In genomic region chr10:32950457-32951109, GRCh38 we compare ENCODE assay signal across 12 cellular contexts. TPM values are rescaled to one million over a fixed set of nuclear protein-coding genes. Genes with fewer than 3 reads are reported as not detected.
DNase-seq lines count a peak whose midpoint lies in the region; ATAC-seq, FAIRE-seq and TF ChIP-seq lines count a peak whose summit lies in the region.
"Had no signal": no experiment of that assay in that cellular context is flagged by ENCODE, and none has a peak within 500 bp of the region (broad histone marks: within the 10 kb centered on the region; RNA-seq: fewer than 3 reads in every experiment).

No MANE protein-coding gene starts in this region.

- H3K27ac ChIP-seq in 22Rv1, result peak overlapping the region; percentile 2; the same call in 1 of the 2 replicates
- peak overlapping the region; percentile 91 for H3K27ac ChIP-seq in GM23338 (ENCODE audit: low read depth)
- H3K27ac ChIP-seq in lower lobe of right lung, result no peak overlapping the region
- no peak overlapping the region for H3K27ac ChIP-seq in coronary artery
- H3K27ac ChIP-seq: ovary had no signal

- H3K4me3 ChIP-seq in GM23338, result peak overlapping the region; percentile 49
- no peak overlapping the region for H3K4me3 ChIP-seq in lower lobe of right lung
- no peak overlapping the region for H3K4me3 ChIP-seq in coronary artery
- H3K4me3 ChIP-seq: ovary had no signal

- TF ChIP-seq CTCF in 22Rv1 (IDR thresholded peaks at IDR 0.05) (no peak), GM23338 (conservative IDR thresholded peaks at IDR 0.05; ENCODE audit: low read depth in 2 of 2) (no peak), WTC11 (IDR thresholded peaks at IDR 0.05) (no peak), lower lobe of right lung (IDR thresholded peaks at IDR 0.05) (no peak), coronary artery (IDR thresholded peaks at IDR 0.05) (no peak)

- H3K9me3 ChIP-seq in lower lobe of right lung, result no peaks in the 10 kb centered on the region
- H3K9me3 ChIP-seq: ovary had no signal

- H3K36me3 ChIP-seq in GM23338 (ENCODE audit: insufficient read depth), result no peaks in the 10 kb centered on the region
- no peaks in the 10 kb centered on the region for H3K36me3 ChIP-seq in lower lobe of right lung
- H3K36me3 ChIP-seq: ovary had no signal

- H3K9me2 ChIP-seq in GM23338 (ENCODE audit: insufficient read depth), result no peaks in the 10 kb centered on the region

- CTCF ChIA-PET in WTC11 (lab: Charles Lee), result interaction anchor here (0.9 kb wide), 2 partner anchors 11 to 58 kb away, joined by 3 to 4 read pairs; no protein-coding TSS in a partner anchor

- intact Hi-C loops in lower lobe of right lung (cut with DNase I), result no loop called here

- H3K36me3 Mint-ChIP-seq in GM23338 (ENCODE audit: low read depth) (no peaks in the 10 kb centered on the region), WTC11 (no peaks in the 10 kb centered on the region)

- FAIRE-seq in islet of Langerhans (lab: Jason Lieb, UNC), result peak; percentile 41

- no peaks in the 10 kb centered on the region for H3F3A ChIP-seq in GM23338 (replicated peaks; ENCODE audit: low read depth)

- H3K4me1 ChIP-seq in GM23338 (ENCODE audit: insufficient read depth) (peaks cover 89% of the 10 kb centered on the region), lower lobe of right lung (peaks cover 88% of the 10 kb centered on the region)

- H2AFZ ChIP-seq in GM23338, result no peak overlapping the region

- H3K4me1 Mint-ChIP-seq in GM23338 (peaks cover 86% of the 10 kb centered on the region), WTC11 (peaks cover 89% of the 10 kb centered on the region)

- POLR2A ChIA-PET in WTC11 (lab: Charles Lee), result interaction anchor here (0.6 to 1.8 kb wide), 3 partner anchors 9 to 58 kb away, joined by 3 to 4 read pairs (median 3); no protein-coding TSS in a partner anchor

- peaks cover 100% of the 10 kb centered on the region for H3K79me2 ChIP-seq in GM23338 (replicated peaks; ENCODE audit: insufficient read depth)

- H3K4me3 Mint-ChIP-seq in GM23338 (peak overlapping the region; percentile 69), WTC11 (peak overlapping the region; percentile 69)

- no peak for DNase-seq in GM23338 (ENCODE audit: low spot score)
- no peak for DNase-seq in WTC11 (ENCODE audit: low spot score)
- DNase-seq in stimulated activated CD4-positive, alpha-beta T cell treated with anti-CD3 and anti-CD28 coated beads, Interleukin-4, amount 100 ng/mL, for 4 hours, result no peak
- no peak for DNase-seq in lower lobe of right lung
- DNase-seq in HPDE6-E6E7 (ENCODE audit: extremely low spot score), result no peak
- DNase-seq in coronary artery (ENCODE audit: low spot score), result no peak
- DNase-seq: caudate nucleus, hypothalamus, NCI-H2029, ovary had no signal

- H3K27ac Mint-ChIP-seq in GM23338 (peak overlapping the region; percentile 89), WTC11 (peak overlapping the region; percentile 94)

- peaks cover 2% of the 10 kb centered on the region for H3K27me3 Mint-ChIP-seq in GM23338 (ENCODE audit: insufficient read depth, low read depth, poor library complexity)
- no peaks in the 10 kb centered on the region for H3K27me3 Mint-ChIP-seq in WTC11 (ENCODE audit: low read depth)

- H3K9me3 Mint-ChIP-seq in GM23338 (no peaks in the 10 kb centered on the region), WTC11 (no peaks in the 10 kb centered on the region)

- ATAC-seq in GM23338, result peak; percentile 69
- ATAC-seq in WTC11, result peak; percentile 53
- no peak for ATAC-seq in lower lobe of right lung

- H3K27me3 ChIP-seq in GM23338 (ENCODE audit: insufficient read depth), result no peaks in the 10 kb centered on the region
- no peaks in the 10 kb centered on the region for H3K27me3 ChIP-seq in lower lobe of right lung (ENCODE audit: low read depth)
- H3K27me3 ChIP-seq: ovary had no signal

- H4K20me1 ChIP-seq in GM23338 (replicated peaks; ENCODE audit: insufficient read depth), result peaks cover 42% of the 10 kb centered on the region

- H3K4me2 ChIP-seq in GM23338, result peak overlapping the region; percentile 92

TF ChIP-seq in GM23338, 12 proteins besides CTCF, POLR2A, EP300 and RAD21 (continues in another document):
- TF ChIP-seq JUNB (IDR thresholded peaks at IDR 0.05; ENCODE audit: unreplicated experiment) (no peak), NANOG (IDR thresholded peaks at IDR 0.05; ENCODE audit: borderline replicate concordance) (no peak), EZH2 (IDR thresholded peaks at IDR 0.05; ENCODE audit: low read depth, unreplicated experiment) (no peak), EZH2phosphoT487 (IDR thresholded peaks at IDR 0.05; ENCODE audit: unreplicated experiment) (no peak), REST (IDR thresholded peaks at IDR 0.05; ENCODE audit: unreplicated experiment) (no peak)

TF ChIP-seq in WTC11, 78 proteins besides CTCF, POLR2A, EP300 and RAD21 (continues in another document):
- no peak for TF ChIP-seq JUN (CRISPR knock-in tag; IDR thresholded peaks at IDR 0.05)
- TF ChIP-seq ZBTB43 (CRISPR knock-in tag; IDR thresholded peaks at IDR 0.05), result no peak
- no peak for TF ChIP-seq NFYB (CRISPR knock-in tag; conservative IDR thresholded peaks at IDR 0.05; ENCODE audit: low read depth)
- TF ChIP-seq ATF6 (CRISPR knock-in tag; IDR thresholded peaks at IDR 0.05), result no peak
- TF ChIP-seq SOX15 (CRISPR knock-in tag; IDR thresholded peaks at IDR 0.05), result no peak
- TF ChIP-seq MAX (CRISPR knock-in tag; IDR thresholded peaks at IDR 0.05), result no peak
- no peak for TF ChIP-seq HMGXB4 (CRISPR knock-in tag; IDR thresholded peaks at IDR 0.05)
- TF ChIP-seq EMX1 (CRISPR knock-in tag; IDR thresholded peaks at IDR 0.05), result no peak
- no peak for TF ChIP-seq MYBL2 (CRISPR knock-in tag; IDR thresholded peaks at IDR 0.05)
- TF ChIP-seq ESRRA (CRISPR knock-in tag; IDR thresholded peaks at IDR 0.05; ENCODE audit: borderline replicate concordance), result no peak
- no peak for TF ChIP-seq E2F4 (CRISPR knock-in tag; IDR thresholded peaks at IDR 0.05; ENCODE audit: borderline replicate concordance, low read depth)
- no peak for TF ChIP-seq ZNF416 (CRISPR knock-in tag; IDR thresholded peaks at IDR 0.05)
- no peak for TF ChIP-seq NFE2L1 (CRISPR knock-in tag; IDR thresholded peaks at IDR 0.05)
- no peak for TF ChIP-seq ZMAT4 (CRISPR knock-in tag; IDR thresholded peaks at IDR 0.05)
- no peak for TF ChIP-seq NR2C2 (CRISPR knock-in tag; IDR thresholded peaks at IDR 0.05)
- no peak for TF ChIP-seq GABPB1 (CRISPR knock-in tag; IDR thresholded peaks at IDR 0.05)

RNA-seq across cellular contexts. Expression of gene ITGB1, which starts 7.4 kb away (rescaled TPM):
- 439 and 441 TPM in 2 replicates for total RNA-seq in GM23338 (2014; rRNA removed; shearing (Covaris generic))
- polyA plus RNA-seq in GM23338 (2016; fragmentation: Nextera tagmentation; extraction: Ambion mirVana), result 309 and 317 TPM in 2 replicates
- total RNA-seq in WTC11 (2021), result 317 to 344 TPM (median 321 TPM) in 3 replicates
- 409 TPM for total RNA-seq in lower lobe of right lung

Comparison
In these comparisons a context has a peak if more than half of its experiments do, and no peak if none do; other contexts are left out.
1. H3K27ac ChIP-seq: peak in 22Rv1 (single experiment) and GM23338 (single experiment); none in lower lobe of right lung (single experiment) and coronary artery (0 of 2).
2. ATAC-seq: peak in GM23338 (single experiment) and WTC11 (single experiment); none in lower lobe of right lung (0 of 2).